ENCODE assay signal across 22 cellular contexts in the genomic region with DNA sequence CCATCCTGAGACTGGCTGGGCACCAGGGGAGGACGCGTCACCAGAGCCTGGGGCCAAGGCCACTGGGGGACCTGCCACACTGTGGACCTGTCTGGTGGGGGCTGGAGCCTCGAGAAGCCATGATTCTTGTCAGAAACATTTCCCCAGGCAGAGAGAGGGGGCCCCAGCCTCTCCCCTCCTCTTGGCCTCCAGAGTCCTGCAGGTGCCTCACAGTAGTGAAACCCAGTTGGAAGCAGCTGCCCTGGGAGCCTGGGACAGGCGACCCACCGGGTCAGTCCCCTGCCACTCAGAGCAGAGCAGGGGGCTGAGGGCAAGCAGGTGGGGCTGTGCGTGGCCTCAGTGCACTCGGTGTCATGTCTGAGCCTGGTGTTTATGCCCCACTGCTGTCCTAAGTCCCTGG.
"Had no signal": no experiment of that assay in that cellular context is flagged by ENCODE, and none has a peak within 500 bp of the region (broad histone marks: within the 10 kb centered on the region; RNA-seq: fewer than 3 reads in every experiment).

No MANE protein-coding gene starts in this region.

- H3K4me1 ChIP-seq: colonic mucosa, neural progenitor cell, parathyroid adenoma had no signal

- DNase-seq: activated CD4-positive, alpha-beta T cell treated with anti-CD3 and anti-CD28 coated beads for 48 hours; activated CD4-positive, CD25-positive, alpha-beta regulatory T cell; activated CD8-positive, alpha-beta T cell treated with anti-CD3 and anti-CD28 coated beads for 36 hours; activated naive CD4-positive, alpha-beta T cell treated with anti-CD3 and anti-CD28 coated beads for 36 hours; activated T-cell treated with anti-CD3 and anti-CD28 coated beads, Interleukin-2, amount 50 U/mL, for 4 hours; aorta; brain microvascular endothelial cell; central memory CD4-positive, alpha-beta T cell; colonic mucosa; erythroblast; gastrocnemius medialis; head of caudate nucleus; kidney; mammary epithelial cell; naive B cell; stimulated activated CD4-positive, alpha-beta T cell treated with anti-CD3 and anti-CD28 coated beads, Interleukin-2, amount 100 ng/mL, for 24 hours; T1000; trophoblast cell had no signal

- H3K36me3 ChIP-seq: brain microvascular endothelial cell, colonic mucosa, gastrocnemius medialis, left lung, neural progenitor cell had no signal

- H3K9me3 ChIP-seq: colonic mucosa, gastrocnemius medialis, left lung, suprapubic skin had no signal

- H3K27me3 ChIP-seq: brain microvascular endothelial cell, colonic mucosa, gastrocnemius medialis, left lung, neural progenitor cell, suprapubic skin had no signal

- H3K4me3 ChIP-seq: colonic mucosa, gastrocnemius medialis, left lung, neural progenitor cell, suprapubic skin had no signal

- H3K27ac ChIP-seq: brain microvascular endothelial cell, colonic mucosa, left lung, neural progenitor cell, parathyroid adenoma had no signal
